In genomic region chr6:157379656-157380457, GRCh38 we compare ENCODE assay signal across 1 cellular context.
TF ChIP-seq lines count a peak whose summit lies in the region.

No MANE protein-coding gene starts in this region.

TF ChIP-seq in H1, 55 proteins besides CTCF, POLR2A, EP300 and RAD21 (continued from another document):
- TF ChIP-seq SIN3A (conservative IDR thresholded peaks at IDR 0.05 in 1 of 2, IDR thresholded peaks at IDR 0.05 in 1 of 2; ENCODE audit: low read depth in 1 of 2, low read length in 2 of 2) = peak in 1 of 2 experiments; percentile 11; a peak in 1 of 4 replicates
- no peak for TF ChIP-seq ATF3 (IDR thresholded peaks at IDR 0.05; ENCODE audit: insufficient read depth, low read depth, low read length)
- TF ChIP-seq KDM4A (IDR thresholded peaks at IDR 0.05; ENCODE audit: low read depth, low read length, severe bottlenecking) = peak; percentile 2
- peak; percentile 27 for TF ChIP-seq ASH2L (IDR thresholded peaks at IDR 0.05; ENCODE audit: low read length)
- no peak; the same call in 1 of the 2 replicates for TF ChIP-seq RBBP5 (IDR thresholded peaks at IDR 0.05; ENCODE audit: borderline replicate concordance, low read depth, low read length)
- TF ChIP-seq BACH1 (IDR thresholded peaks at IDR 0.05; ENCODE audit: low read length) = 0 out of 2 replicates have a peak, but pooled peaks have one; percentile 20
- peak; percentile 26; the same call in 1 of the 2 replicates for TF ChIP-seq RFX5 (IDR thresholded peaks at IDR 0.05; ENCODE audit: borderline replicate concordance, low read depth, low read length)
- TF ChIP-seq E2F6 (IDR thresholded peaks at IDR 0.05) = peak; percentile 39; the same call in 1 of the 2 replicates
- peak; percentile 40; the same call in 1 of the 2 replicates for TF ChIP-seq CREB1 (IDR thresholded peaks at IDR 0.05)
TF ChIP-seq in H1: peak in this region for 8.
